Comparison of ENCODE assay signal across 12 cellular contexts in genomic region chr20:48350291-48350988, GRCh38.
DNase-seq lines count a peak whose midpoint lies in the region; ATAC-seq and TF ChIP-seq lines count a peak whose summit lies in the region.
"Had no signal": no experiment of that assay in that cellular context is flagged by ENCODE, and none has a peak within 500 bp of the region (broad histone marks: within the 10 kb centered on the region; RNA-seq: fewer than 3 reads in every experiment).

No MANE protein-coding gene starts in this region.

- H3K27ac ChIP-seq in VCaP: no peak overlapping the region
- H3K27ac ChIP-seq: left lung had no signal

- CTCF ChIA-PET in Caco-2 (lab: Charles Lee): interaction anchor here (0.6 kb wide), 2 partner anchors 81 to 270 kb away, joined by 3 read pairs; no protein-coding TSS in a partner anchor
- CTCF ChIA-PET in HEK293T (lab: Yijun Ruan, JAX): no interaction called here

- H3K27me3 Mint-ChIP-seq in Caco-2 (ENCODE audit: insufficient read depth, unreplicated experiment): no peaks in the 10 kb centered on the region

- ATAC-seq in GM21619 (IDR thresholded peaks at IDR 0.05; ENCODE audit: unreplicated experiment) (no peak), HG03460 (IDR thresholded peaks at IDR 0.05; ENCODE audit: unreplicated experiment) (no peak)
- ATAC-seq: left lung had no signal

- H3K36me3 ChIP-seq in Caco-2 (ENCODE audit: control insufficient read depth, insufficient read depth, low read length): no peaks in the 10 kb centered on the region
- H3K36me3 ChIP-seq: left lung had no signal

- H3K9me3 Mint-ChIP-seq in Caco-2 (ENCODE audit: unreplicated experiment): no peaks in the 10 kb centered on the region

- H3K4me1 Mint-ChIP-seq in Caco-2 (ENCODE audit: low read depth, unreplicated experiment): no peaks in the 10 kb centered on the region

- H3K4me3 ChIP-seq in Caco-2 (ENCODE audit: low read depth, low read length): no peak overlapping the region
- H3K4me3 ChIP-seq: left lung had no signal

- POLR2A ChIA-PET in Caco-2 (lab: Charles Lee): no interaction called here
- POLR2A ChIA-PET in HEK293T (lab: Yijun Ruan, JAX): no interaction called here

- H3K4me1 ChIP-seq in Caco-2: no peaks in the 10 kb centered on the region
- H3K4me1 ChIP-seq: left lung had no signal

- H3K36me3 Mint-ChIP-seq in Caco-2 (ENCODE audit: insufficient read depth, unreplicated experiment): no peaks in the 10 kb centered on the region

- DNase-seq in Caco-2 (peak in 1 of 2 experiments; percentile 58), HEK293T (ENCODE audit: extremely low spot score) (peak; percentile 59), left kidney (ENCODE audit: low read depth, low spot score) (peak; percentile 44), middle frontal gyrus (ENCODE audit: extremely low spot score, low spot score) (no peak), EL (no peak)
- DNase-seq: activated naive CD4-positive, alpha-beta T cell treated with anti-CD3 and anti-CD28 coated beads, Interleukin-2, amount 50 U/mL, for 16 hours; left lung; NCI-H187 treated with DMSO at 0.1 percent for 48 hours; stimulated activated naive CD4-positive, alpha-beta T cell treated with Interleukin-2 at 50 U/mL for 16 hours had no signal

- intact Hi-C loops in Caco-2 (cut with micrococcal nuclease; ENCODE audit: unreplicated experiment): no loop called here

- no peak overlapping the region for H3K27ac Mint-ChIP-seq in Caco-2 (ENCODE audit: unreplicated experiment)

- H3K4me3 Mint-ChIP-seq in Caco-2 (ENCODE audit: unreplicated experiment): no peak overlapping the region

- H3K27me3 ChIP-seq in Caco-2 (replicated peaks; ENCODE audit: control insufficient read depth, insufficient read depth, low read length): no peaks in the 10 kb centered on the region; the same call in 1 of the 2 replicates

- peaks cover 5% of the 10 kb centered on the region for H3K9me3 ChIP-seq in Caco-2

- no TSS peak for BruUV-seq in Caco-2 (replicated peaks; lab: Mats Ljungman, UMichigan)

- TF ChIP-seq CTCF in Caco-2 (IDR thresholded peaks at IDR 0.05; ENCODE audit: insufficient read depth in 1 of 2, low read depth in 1 of 2, low read length in 1 of 2, severe bottlenecking in 1 of 2, unreplicated experiment in 1 of 2) (peak; percentile 42 to 47), VCaP (conservative IDR thresholded peaks at IDR 0.05) (0 out of 2 replicates have a peak, but pooled peaks have one; percentile 7)

TF ChIP-seq in HEK293T, 16 proteins besides CTCF, POLR2A, EP300 and RAD21:
- TF ChIP-seq FOXK2 (IDR thresholded peaks at IDR 0.05): no peak
- no peak for TF ChIP-seq TARDBP (IDR thresholded peaks at IDR 0.05)
- no peak for TF ChIP-seq FOXM1 (IDR thresholded peaks at IDR 0.05; ENCODE audit: borderline replicate concordance)
- TF ChIP-seq FOXA1 (IDR thresholded peaks at IDR 0.05): no peak
- no peak for TF ChIP-seq CTBP1 (IDR thresholded peaks at IDR 0.05; ENCODE audit: borderline replicate concordance)
- TF ChIP-seq BHLHE40 (IDR thresholded peaks at IDR 0.05; ENCODE audit: borderline replicate concordance): no peak
- no peak for TF ChIP-seq ARNT (IDR thresholded peaks at IDR 0.05)
- TF ChIP-seq ZNF384 (IDR thresholded peaks at IDR 0.05): no peak
- TF ChIP-seq SUZ12 (IDR thresholded peaks at IDR 0.05): no peak
- TF ChIP-seq LEF1 (IDR thresholded peaks at IDR 0.05; ENCODE audit: borderline replicate concordance): no peak
- TF ChIP-seq ELF4 (IDR thresholded peaks at IDR 0.05): no peak
- TF ChIP-seq HDGF (IDR thresholded peaks at IDR 0.05; ENCODE audit: borderline replicate concordance): no peak
- TF ChIP-seq, protein P1, sequence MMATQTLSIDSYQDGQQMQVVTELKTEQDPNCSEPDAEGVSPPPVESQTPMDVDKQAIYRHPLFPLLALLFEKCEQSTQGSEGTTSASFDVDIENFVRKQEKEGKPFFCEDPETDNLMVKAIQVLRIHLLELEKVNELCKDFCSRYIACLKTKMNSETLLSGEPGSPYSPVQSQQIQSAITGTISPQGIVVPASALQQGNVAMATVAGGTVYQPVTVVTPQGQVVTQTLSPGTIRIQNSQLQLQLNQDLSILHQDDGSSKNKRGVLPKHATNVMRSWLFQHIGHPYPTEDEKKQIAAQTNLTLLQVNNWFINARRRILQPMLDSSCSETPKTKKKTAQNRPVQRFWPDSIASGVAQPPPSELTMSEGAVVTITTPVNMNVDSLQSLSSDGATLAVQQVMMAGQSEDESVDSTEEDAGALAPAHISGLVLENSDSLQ (IDR thresholded peaks at IDR 0.05): no peak
- no peak for TF ChIP-seq NFRKB (IDR thresholded peaks at IDR 0.05)

Comparison
In these comparisons a context has a peak if more than half of its experiments do, and no peak if none do; other contexts are left out.
1. DNase-seq: peak in HEK293T (single experiment) and left kidney (single experiment); none in middle frontal gyrus (single experiment) and EL (single experiment).